13 cellular contexts compared by ENCODE assay signal in genomic region chr4:185708348-185708747, GRCh38.
DNase-seq lines count a peak whose midpoint lies in the region; ATAC-seq and TF ChIP-seq lines count a peak whose summit lies in the region.
"Had no signal": no experiment of that assay in that cellular context is flagged by ENCODE, and none has a peak within 500 bp of the region (broad histone marks: within the 10 kb centered on the region; RNA-seq: fewer than 3 reads in every experiment).

No MANE protein-coding gene starts in this region.

- H3K27me3 ChIP-seq in gastroesophageal sphincter = no peaks in the 10 kb centered on the region
- no peaks in the 10 kb centered on the region for H3K27me3 ChIP-seq in stomach

- intact Hi-C loops in stomach (cut with DNase I; ENCODE audit: low total_unique reads) = no loop called here

- H3K4me3 ChIP-seq in gastroesophageal sphincter (no peak overlapping the region), stomach (no peak overlapping the region)
- H3K4me3 ChIP-seq: skin epidermis had no signal

- peak; percentile 37 for ATAC-seq in gastroesophageal sphincter
- no peak for ATAC-seq in activated naive CD8-positive, alpha-beta T cell treated with anti-CD3 and anti-CD28 coated beads, Interleukin-2, amount 50 U/mL, for 24 hours

- no peaks in the 10 kb centered on the region for H3K36me3 Mint-ChIP-seq in activated naive CD8-positive, alpha-beta T cell treated with anti-CD3 and anti-CD28 coated beads, Interleukin-2, amount 50 U/mL, for 24 hours (ENCODE audit: low read depth)

- peaks cover 12% of the 10 kb centered on the region for H3K27me3 Mint-ChIP-seq in activated naive CD8-positive, alpha-beta T cell treated with anti-CD3 and anti-CD28 coated beads, Interleukin-2, amount 50 U/mL, for 24 hours
- H3K27me3 Mint-ChIP-seq: activated CD4-positive, alpha-beta T cell treated with anti-CD3 and anti-CD28 coated beads, Interleukin-2, amount 10 ng/mL, durations not matched to agents 24 days and 14 days had no signal

- peaks cover 8% of the 10 kb centered on the region for H3K9me3 Mint-ChIP-seq in activated naive CD8-positive, alpha-beta T cell treated with anti-CD3 and anti-CD28 coated beads, Interleukin-2, amount 50 U/mL, for 24 hours
- H3K9me3 Mint-ChIP-seq: activated CD4-positive, alpha-beta T cell treated with anti-CD3 and anti-CD28 coated beads, Interleukin-2, amount 10 ng/mL, durations not matched to agents 24 days and 14 days had no signal

- no peaks in the 10 kb centered on the region for H3K36me3 ChIP-seq in gastroesophageal sphincter
- H3K36me3 ChIP-seq in stomach = no peaks in the 10 kb centered on the region

- WGBS in gastroesophageal sphincter (ENCODE audit: low coverage in 1 of 2), 2 donors = 13 to 25% methylated on average over 3 of the region's 3 CpGs
- 32 to 51% (median 39%) methylated on average over 3 of the region's 3 CpGs for WGBS in stomach, 5 donors

- H3K4me1 ChIP-seq in gastroesophageal sphincter (peaks cover 0 to 21% (median 0%) of the 10 kb centered on the region in 3 donors), stomach (peaks cover 16 to 39% (median 30%) of the 10 kb centered on the region in 4 donors)

- peaks cover 0 to 7% (median 0%) of the 10 kb centered on the region in 3 donors for H3K9me3 ChIP-seq in gastroesophageal sphincter
- H3K9me3 ChIP-seq in stomach = peaks cover 0 to 5% (median 0%) of the 10 kb centered on the region in 4 donors

- H3K4me1 Mint-ChIP-seq in activated naive CD8-positive, alpha-beta T cell treated with anti-CD3 and anti-CD28 coated beads, Interleukin-2, amount 50 U/mL, for 24 hours = no peaks in the 10 kb centered on the region
- H3K4me1 Mint-ChIP-seq: activated CD4-positive, alpha-beta T cell treated with anti-CD3 and anti-CD28 coated beads, Interleukin-2, amount 10 ng/mL, durations not matched to agents 24 days and 14 days; activated T-helper 17 cell treated with anti-CD3 and anti-CD28 coated beads, Interleukin-2, amount 50 U/mL, for 72 hours had no signal

- DNase-seq in HT1080 (ENCODE audit: low read depth) = peak; percentile 54
- DNase-seq in amniotic stem cell (lab: John Stamatoyannopoulos, UW) = peak; percentile 44
- DNase-seq in stomach = no peak
- DNase-seq in activated naive CD8-positive, alpha-beta T cell treated with anti-CD3 and anti-CD28 coated beads, Interleukin-2, amount 50 U/mL, for 24 hours = no peak
- DNase-seq in ureter (ENCODE audit: low spot score) = no peak
- DNase-seq in NOMO-1 treated with dmso at 0.1 percent for 144 hours (lab: John Stamatoyannopoulos, UW; ENCODE audit: unreplicated experiment) = no peak
- DNase-seq: activated CD4-positive, alpha-beta T cell treated with anti-CD3 and anti-CD28 coated beads, Interleukin-2, amount 10 ng/mL, durations not matched to agents 24 days and 14 days; cerebellar nuclear complex; erythroblast; islet precursor cell had no signal

- TF ChIP-seq CTCF in gastroesophageal sphincter (IDR thresholded peaks at IDR 0.05) = no peak
- no peak for TF ChIP-seq CTCF in stomach (IDR thresholded peaks at IDR 0.05)

- no peak overlapping the region for H3K27ac Mint-ChIP-seq in activated naive CD8-positive, alpha-beta T cell treated with anti-CD3 and anti-CD28 coated beads, Interleukin-2, amount 50 U/mL, for 24 hours
- H3K27ac Mint-ChIP-seq: activated CD4-positive, alpha-beta T cell treated with anti-CD3 and anti-CD28 coated beads, Interleukin-2, amount 10 ng/mL, durations not matched to agents 24 days and 14 days; activated T-helper 17 cell treated with anti-CD3 and anti-CD28 coated beads, Interleukin-2, amount 50 U/mL, for 72 hours had no signal

- H3K27ac ChIP-seq in gastroesophageal sphincter (no peak overlapping the region), stomach (peak overlapping the region in 3 of 5 donors; percentile 26 to 84 (median 58))
- H3K27ac ChIP-seq: skin epidermis had no signal

- TF ChIP-seq POLR2A in gastroesophageal sphincter (IDR thresholded peaks at IDR 0.05) (no peak), stomach (IDR thresholded peaks at IDR 0.05) (no peak)

- no peak for TF ChIP-seq EP300 in gastroesophageal sphincter (IDR thresholded peaks at IDR 0.05)
- TF ChIP-seq EP300 in stomach (IDR thresholded peaks at IDR 0.05) = no peak

- no peak overlapping the region for H3K4me3 Mint-ChIP-seq in activated naive CD8-positive, alpha-beta T cell treated with anti-CD3 and anti-CD28 coated beads, Interleukin-2, amount 50 U/mL, for 24 hours
- H3K4me3 Mint-ChIP-seq: activated CD4-positive, alpha-beta T cell treated with anti-CD3 and anti-CD28 coated beads, Interleukin-2, amount 10 ng/mL, durations not matched to agents 24 days and 14 days; activated T-helper 17 cell treated with anti-CD3 and anti-CD28 coated beads, Interleukin-2, amount 50 U/mL, for 72 hours had no signal

Comparison
In these comparisons a context has a peak if more than half of its experiments do, and no peak if none do; other contexts are left out.
1. DNase-seq: peak in HT1080 (single experiment) and amniotic stem cell (single experiment); none in stomach (single experiment), activated naive CD8-positive, alpha-beta T cell treated with anti-CD3 and anti-CD28 coated beads, Interleukin-2, amount 50 U/mL, for 24 hours (single experiment), ureter (single experiment) and NOMO-1 treated with dmso at 0.1 percent for 144 hours (single experiment).
2. H3K27ac ChIP-seq: peak in stomach (3 of 5); none in gastroesophageal sphincter (0 of 4).